8 cellular contexts compared by ENCODE assay signal in genomic region chr19:45767881-45768643, GRCh38. TPM values are rescaled to one million over a fixed set of nuclear protein-coding genes. Genes with fewer than 3 reads are reported as not detected.
A peak's percentile ranks its signal among the peaks of the same experiment; 100 is the strongest.
DNase-seq lines count a peak whose midpoint lies in the region; ATAC-seq, FAIRE-seq and TF ChIP-seq lines count a peak whose summit lies in the region.

No MANE protein-coding gene starts in this region.

- peak; percentile 2 to 6 for ATAC-seq in A549
- ATAC-seq in stimulated activated naive CD8-positive, alpha-beta T cell treated with anti-CD3 and anti-CD28 coated beads, Interleukin-15, Interleukin-2, amounts not matched to agents 100 U/mL and 50 U/mL, for 24 hours, result no peak

- under 1% methylated on average over 55 of the region's 100 CpGs for WGBS in A549 (ENCODE audit: missing lambda C conversion rate)

- H3K4me3 ChIP-seq in A549, result peak overlapping the region; percentile 78

- H3K27ac ChIP-seq in A549, result peak overlapping the region; percentile 93 to 99
- peak overlapping the region; percentile 70 for H3K27ac ChIP-seq in caudate nucleus (ENCODE audit: low read depth, low read length)
- H3K27ac ChIP-seq in layer of hippocampus (ENCODE audit: low read depth, low read length), result peak overlapping the region; percentile 96

- peak; percentile 46 for TF ChIP-seq POLR2A in A549 (IDR thresholded peaks at IDR 0.05; ENCODE audit: low read length)
- TF ChIP-seq POLR2A in GM10847 (IDR thresholded peaks at IDR 0.05; ENCODE audit: extremely low read depth, insufficient read length), result peak; percentile 22

- H3K4me1 ChIP-seq in A549, result peaks cover 18% of the 10 kb centered on the region

- peaks cover 3% of the 10 kb centered on the region for H3K27me3 ChIP-seq in layer of hippocampus (ENCODE audit: control insufficient read depth, insufficient read depth, low read length)

- no peak for TF ChIP-seq EP300 in A549 (IDR thresholded peaks at IDR 0.05)

- H3K4me2 ChIP-seq in A549, result peak overlapping the region; percentile 84

- no peaks in the 10 kb centered on the region for H3K9me3 ChIP-seq in A549

- no peak for FAIRE-seq in A549 (lab: Jason Lieb, UNC)

- DNase-seq in A549 (ENCODE audit: low read depth in 1 of 2, low spot score in 1 of 2), result peak; percentile 54 to 89
- peak; percentile 76 for DNase-seq in OCI-M1 (lab: John Stamatoyannopoulos, UW)
- DNase-seq in caudate nucleus (lab: John Stamatoyannopoulos, UW), result peak in 7 of 61 donors; percentile 6 to 41 (median 22)
- peak; percentile 58 for DNase-seq in stimulated activated naive CD8-positive, alpha-beta T cell treated with anti-CD3 and anti-CD28 coated beads, Interleukin-15, Interleukin-2, amounts not matched to agents 100 U/mL and 50 U/mL, for 24 hours
- no peak for DNase-seq in stimulated activated CD4-positive, alpha-beta T cell treated with anti-CD3 and anti-CD28 coated beads, Interleukin-12 subunit alpha, Interleukin-12 subunit beta, amount 100 ng/mL, for 4 hours
- no peak for DNase-seq in stimulated activated CD4-positive, alpha-beta T cell treated with anti-CD3 and anti-CD28 coated beads, Interleukin-4, amount 100 ng/mL, for 24 hours

- TF ChIP-seq RAD21 in A549 (conservative IDR thresholded peaks at IDR 0.05 in 1 of 2, IDR thresholded peaks at IDR 0.05 in 1 of 2), result no peak; a peak in 1 of 5 replicates

- no peak for TF ChIP-seq CTCF in A549 (IDR thresholded peaks at IDR 0.05)

- POLR2A ChIA-PET in A549 (lab: Yijun Ruan, JAX), result interaction anchor here (0.6 to 4.5 kb wide), 16 partner anchors 7 to 184 kb away, joined by 3 to 68 read pairs (median 8); partner anchors contain the start of genes DMPK, DMWD, FBXO46 and OPA3

- CTCF ChIA-PET in A549 (lab: Yijun Ruan, JAX), result interaction anchor here (0.6 to 74.3 kb wide), 19 partner anchors 12 to 177 kb away, joined by 3 to 2204 read pairs (median 6); partner anchors contain the start of genes DMPK, DMWD, FBXO46 and FOXA3

TF ChIP-seq in A549, 52 proteins besides CTCF, POLR2A, EP300 and RAD21:
- TF ChIP-seq BHLHE40 (IDR thresholded peaks at IDR 0.05; ENCODE audit: low read depth, low read length) (no peak), HMGXB4 (CRISPR knock-in tag; IDR thresholded peaks at IDR 0.05; ENCODE audit: borderline replicate concordance) (peak; percentile 46; the same call in 1 of the 2 replicates), RNF2 (IDR thresholded peaks at IDR 0.05; ENCODE audit: borderline replicate concordance, low read depth) (peak; percentile 85; the same call in 1 of the 2 replicates), E2F6 (IDR thresholded peaks at IDR 0.05; ENCODE audit: borderline replicate concordance, low read depth) (peak; percentile 85), FOXS1 (CRISPR knock-in tag; IDR thresholded peaks at IDR 0.05) (no peak), MYC (IDR thresholded peaks at IDR 0.05; ENCODE audit: borderline replicate concordance, low read length) (peak; percentile 38; the same call in 1 of the 2 replicates), MAX (IDR thresholded peaks at IDR 0.05) (peak; percentile 69; the same call in 1 of the 2 replicates), GATA3 (IDR thresholded peaks at IDR 0.05; ENCODE audit: borderline replicate concordance) (no peak), ZSCAN20 (CRISPR knock-in tag; IDR thresholded peaks at IDR 0.05) (no peak)

RNA-seq across cellular contexts. Expression of gene SIX5, which starts 1.0 kb away (rescaled TPM):
- polyA plus RNA-seq in A549 (2011; rRNA removed) (8.9 and 10.0 TPM in 2 replicates), A549 (2017; fragmentation: RNase III; extraction: RNeasy Plus Mini Kit Qiagen cat#74134 plus additional on column Dnase treatment) (19.6 to 24.7 TPM (median 24.7 TPM) in 3 replicates)
- polyA plus RNA-seq in A549 (2012; cell fraction: cytosol; rRNA removed), result 19.5 and 28.5 TPM in 2 replicates
- polyA plus RNA-seq in A549 (2012; cell fraction: nucleus; rRNA removed), result 52.4 and 77.1 TPM in 2 replicates
- 7.9 and 11.3 TPM in 2 replicates for polyA minus RNA-seq in A549 (2011; rRNA and poly(A)+ RNA removed)

RNA-seq across cellular contexts. Expression of gene DMPK, which starts 14.2 kb away (rescaled TPM):
- polyA plus RNA-seq in A549 (2011; rRNA removed), result 12.5 and 21.6 TPM in 2 replicates
- 43.1 and 57.9 TPM in 2 replicates for polyA plus RNA-seq in A549 (2012; cell fraction: cytosol; rRNA removed)
- polyA plus RNA-seq in A549 (2012; cell fraction: nucleus; rRNA removed), result 286 and 295 TPM in 2 replicates
- 46.3 to 57.5 TPM (median 56.6 TPM) in 3 replicates for polyA plus RNA-seq in A549 (2017; fragmentation: RNase III; extraction: RNeasy Plus Mini Kit Qiagen cat#74134 plus additional on column Dnase treatment)
- 8.8 and 9.1 TPM in 2 replicates for polyA minus RNA-seq in A549 (2011; rRNA and poly(A)+ RNA removed)

RNA-seq across cellular contexts. Expression of gene DMWD, which starts 24.6 kb away (rescaled TPM):
- polyA plus RNA-seq in A549 (2011; rRNA removed), result 17.1 and 17.5 TPM in 2 replicates
- 28.8 and 39.5 TPM in 2 replicates for polyA plus RNA-seq in A549 (2012; cell fraction: cytosol; rRNA removed)
- polyA plus RNA-seq in A549 (2012; cell fraction: nucleus; rRNA removed), result 74.3 and 105 TPM in 2 replicates
- polyA plus RNA-seq in A549 (2017; fragmentation: RNase III; extraction: RNeasy Plus Mini Kit Qiagen cat#74134 plus additional on column Dnase treatment), result 29.9 to 31.3 TPM (median 29.9 TPM) in 3 replicates
- polyA minus RNA-seq in A549 (2011; rRNA and poly(A)+ RNA removed), result 34.6 and 43.7 TPM in 2 replicates

RNA-seq across cellular contexts. Expression of gene MEIOSIN, which starts 34.8 kb away (rescaled TPM):
- polyA plus RNA-seq in A549 (2011; rRNA removed) (0.05 TPM in 1 of 2 replicates, not detected in the other), A549 (2017; fragmentation: RNase III; extraction: RNeasy Plus Mini Kit Qiagen cat#74134 plus additional on column Dnase treatment) (0.04 TPM in 1 of 3 replicates, not detected in the others)
- polyA plus RNA-seq in A549 (2012; cell fraction: cytosol; rRNA removed), result 0.09 and 0.10 TPM in 2 replicates
- 0.06 and 0.16 TPM in 2 replicates for polyA plus RNA-seq in A549 (2012; cell fraction: nucleus; rRNA removed)
- polyA minus RNA-seq in A549 (2011; rRNA and poly(A)+ RNA removed), result not detected in 2 replicates

RNA-seq across cellular contexts. Expression of gene FBXO46, which starts 37.4 kb away (rescaled TPM):
- 4.9 and 6.9 TPM in 2 replicates for polyA plus RNA-seq in A549 (2011; rRNA removed)
- polyA plus RNA-seq in A549 (2012; cell fraction: cytosol; rRNA removed), result 10.4 and 14.6 TPM in 2 replicates
- polyA plus RNA-seq in A549 (2012; cell fraction: nucleus; rRNA removed), result 42.9 and 66.6 TPM in 2 replicates
- polyA plus RNA-seq in A549 (2017; fragmentation: RNase III; extraction: RNeasy Plus Mini Kit Qiagen cat#74134 plus additional on column Dnase treatment), result 10.9 to 12.7 TPM (median 11.5 TPM) in 3 replicates
- 3.2 and 5.2 TPM in 2 replicates for polyA minus RNA-seq in A549 (2011; rRNA and poly(A)+ RNA removed)

Comparison
In these comparisons a context has a peak if more than half of its experiments do, and no peak if none do; other contexts are left out.
1. DNase-seq: peak in A549 (2 of 2), OCI-M1 (single experiment) and stimulated activated naive CD8-positive, alpha-beta T cell treated with anti-CD3 and anti-CD28 coated beads, Interleukin-15, Interleukin-2, amounts not matched to agents 100 U/mL and 50 U/mL, for 24 hours (single experiment); none in stimulated activated CD4-positive, alpha-beta T cell treated with anti-CD3 and anti-CD28 coated beads, Interleukin-12 subunit alpha, Interleukin-12 subunit beta, amount 100 ng/mL, for 4 hours (single experiment) and stimulated activated CD4-positive, alpha-beta T cell treated with anti-CD3 and anti-CD28 coated beads, Interleukin-4, amount 100 ng/mL, for 24 hours (single experiment).
2. Peak in every context shown above with its lines, with median percentiles within 50 percentile points of each other: H3K27ac ChIP-seq.